ENCODE assay signal across 8 cellular contexts in the genomic region with DNA sequence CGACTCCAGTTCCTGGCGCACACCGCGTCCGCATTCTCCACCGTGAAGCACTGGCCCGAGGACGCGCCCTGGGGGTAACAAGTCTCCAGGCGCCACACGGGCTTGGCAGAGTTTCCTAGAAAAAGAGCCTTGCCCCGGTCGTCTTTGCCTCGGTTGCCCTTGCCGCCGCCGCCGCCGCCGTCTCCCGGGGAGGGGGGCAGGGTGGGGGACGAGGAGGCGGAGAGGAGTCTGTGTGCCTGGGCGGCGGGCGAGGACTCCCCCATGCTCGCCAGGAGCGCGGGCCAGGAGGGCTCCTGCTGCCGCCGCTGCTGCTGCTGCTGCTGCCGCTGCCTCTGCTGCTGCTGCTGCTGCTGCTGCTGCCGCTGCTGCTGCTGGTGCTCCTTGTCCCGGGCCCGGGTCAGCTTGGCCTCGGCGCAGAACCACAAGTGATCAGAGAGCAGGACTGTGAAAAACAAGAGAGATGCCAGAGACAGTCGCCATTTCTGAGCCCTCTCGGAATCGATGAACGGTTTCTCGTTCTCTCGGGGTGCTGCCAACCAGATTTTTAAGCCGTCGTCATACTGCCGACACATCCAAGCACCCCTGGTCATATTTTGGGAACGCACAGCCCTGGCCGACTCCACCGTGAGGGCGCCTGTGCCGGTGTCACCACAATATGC.
DNase-seq lines count a peak whose midpoint lies in the region; ATAC-seq, FAIRE-seq and TF ChIP-seq lines count a peak whose summit lies in the region.

No MANE protein-coding gene starts in this region.

- no peaks in the 10 kb centered on the region for H3K9me1 ChIP-seq in endothelial cell of umbilical vein (replicated peaks; ENCODE audit: control insufficient read depth, extremely low read depth, insufficient read depth, low read length)

- TF ChIP-seq POLR2A in endothelial cell of umbilical vein (IDR thresholded peaks at IDR 0.05; ENCODE audit: low read depth, low read length), result no peak

- peaks cover 15% of the 10 kb centered on the region for H3K4me1 ChIP-seq in endothelial cell of umbilical vein (ENCODE audit: control insufficient read depth, extremely low read depth, insufficient read depth, low read length)

- peak overlapping the region; percentile 87 for H3K4me2 ChIP-seq in endothelial cell of umbilical vein (ENCODE audit: insufficient read depth, low read length)

- no TSS peak for BruUV-seq in endothelial cell of umbilical vein (replicated peaks; lab: Mats Ljungman, UMichigan)

- peak overlapping the region; percentile 82 to 93 (median 91) for H3K4me3 ChIP-seq in endothelial cell of umbilical vein (replicated peaks in 1 of 3; ENCODE audit: insufficient read depth in 1 of 3, low read depth in 1 of 3, low read length in 3 of 3)

- H4K20me1 ChIP-seq in endothelial cell of umbilical vein (replicated peaks; ENCODE audit: control insufficient read depth, extremely low read depth, insufficient read depth, low read length), result peaks cover 9% of the 10 kb centered on the region

- ATAC-seq in omental fat pad (ENCODE audit: low FRiP score) (peak; percentile 26), HG03139 (IDR thresholded peaks at IDR 0.05; ENCODE audit: unreplicated experiment) (no peak), GM21381 (IDR thresholded peaks at IDR 0.05; ENCODE audit: unreplicated experiment) (no peak), GM21529 (IDR thresholded peaks at IDR 0.05; ENCODE audit: unreplicated experiment) (no peak), GM19397 (IDR thresholded peaks at IDR 0.05; ENCODE audit: unreplicated experiment) (no peak)

- DNase-seq in GM13977 (ENCODE audit: low spot score), result peak; percentile 31
- DNase-seq in NCI-H748 treated with DMSO at 0.1 percent for 48 hours (lab: John Stamatoyannopoulos, UW), result peak; percentile 79
- DNase-seq in endothelial cell of umbilical vein (ENCODE audit: low read depth, low spot score), result peak; percentile 52
- DNase-seq in omental fat pad (ENCODE audit: low spot score), result no peak

- H3K36me3 ChIP-seq in endothelial cell of umbilical vein (ENCODE audit: control insufficient read depth in 2 of 2, extremely low read depth in 1 of 2, insufficient read depth in 2 of 2, low read length in 2 of 2), result no peaks in the 10 kb centered on the region

- no peaks in the 10 kb centered on the region for H3K9me3 ChIP-seq in endothelial cell of umbilical vein (replicated peaks; ENCODE audit: control insufficient read depth, insufficient read depth, low read length)

- dilution Hi-C loops in endothelial cell of umbilical vein (cut with MboI; ENCODE audit: extremely low pct_ligation_motif_present, low sequenced_read_pairs), result no loop called here

- TF ChIP-seq CTCF in GM13977 (IDR thresholded peaks at IDR 0.05; ENCODE audit: extremely low read depth, insufficient read depth, missing control alignments), result no peak
- no peak for TF ChIP-seq CTCF in endothelial cell of umbilical vein (IDR thresholded peaks at IDR 0.05; ENCODE audit: extremely low read depth in 1 of 2, insufficient read depth in 1 of 2, low read depth in 1 of 2, low read length in 2 of 2)
- no peak for TF ChIP-seq CTCF in omental fat pad (IDR thresholded peaks at IDR 0.05)

- H2AFZ ChIP-seq in endothelial cell of umbilical vein (ENCODE audit: low read depth, low read length), result peak overlapping the region; percentile 96

- intact Hi-C loops in endothelial cell of umbilical vein (cut with micrococcal nuclease), result loop anchor here (2.0 to 10.0 kb wide), 5 partner anchors 99 to 564 kb away; no protein-coding TSS in a partner anchor

- POLR2A ChIA-PET in endothelial cell of umbilical vein (lab: Charles Lee), result no interaction called here

- CTCF ChIA-PET in endothelial cell of umbilical vein (lab: Charles Lee), result no interaction called here

- no peaks in the 10 kb centered on the region for H3K79me2 ChIP-seq in endothelial cell of umbilical vein (ENCODE audit: control insufficient read depth, insufficient read depth, low read length)

- peak overlapping the region; percentile 52 for H3K27ac ChIP-seq in endothelial cell of umbilical vein (ENCODE audit: insufficient read depth, low read depth, low read length)

- H3K27me3 ChIP-seq in endothelial cell of umbilical vein (ENCODE audit: control insufficient read depth in 2 of 2, insufficient read depth in 2 of 2, low read length in 2 of 2), result peaks cover 5 to 8% of the 10 kb centered on the region in 2 experiments

- H3K9ac ChIP-seq in endothelial cell of umbilical vein (replicated peaks; ENCODE audit: extremely low read depth, insufficient read depth, low read length), result peak overlapping the region; percentile 72

- in situ Hi-C loops in GM13977 (cut with MboI; ENCODE audit: low pct_unique_long_range_greater_than_20kb, low sequenced_read_pairs, unreplicated experiment), result no loop called here

- peak; percentile 31 for FAIRE-seq in endothelial cell of umbilical vein (lab: Jason Lieb, UNC)

TF ChIP-seq in endothelial cell of umbilical vein, 7 proteins besides CTCF, POLR2A, EP300 and RAD21:
- TF ChIP-seq FOS (IDR thresholded peaks at IDR 0.05; ENCODE audit: borderline replicate concordance, insufficient read depth, low read length) (no peak), MYC (IDR thresholded peaks at IDR 0.05; ENCODE audit: low read depth, low read length) (no peak), EZH2 (IDR thresholded peaks at IDR 0.05; ENCODE audit: borderline replicate concordance, low read depth, low read length, severe bottlenecking) (peak; percentile 36)
- TF ChIP-seq, protein P1, sequence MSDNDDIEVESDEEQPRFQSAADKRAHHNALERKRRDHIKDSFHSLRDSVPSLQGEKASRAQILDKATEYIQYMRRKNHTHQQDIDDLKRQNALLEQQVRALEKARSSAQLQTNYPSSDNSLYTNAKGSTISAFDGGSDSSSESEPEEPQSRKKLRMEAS (IDR thresholded peaks at IDR 0.05; ENCODE audit: insufficient read depth, insufficient read length), result no peak
